1 cellular context compared by ENCODE assay signal in genomic region chr16:66902648-66903543, GRCh38.
TF ChIP-seq lines count a peak whose summit lies in the region.

No MANE protein-coding gene starts in this region.

TF ChIP-seq in HCT116, 20 proteins besides CTCF, POLR2A, EP300 and RAD21 (continued from another document):
- TF ChIP-seq CBX3 (IDR thresholded peaks at IDR 0.05; ENCODE audit: low read depth), result no peak
- TF ChIP-seq REST (IDR thresholded peaks at IDR 0.05; ENCODE audit: low read depth), result no peak
- TF ChIP-seq ATF3 (IDR thresholded peaks at IDR 0.05), result no peak
- TF ChIP-seq JUND (IDR thresholded peaks at IDR 0.05), result no peak
- no peak for TF ChIP-seq MAX (IDR thresholded peaks at IDR 0.05)
- no peak for TF ChIP-seq SP1 (IDR thresholded peaks at IDR 0.05; ENCODE audit: low read depth)
- TF ChIP-seq ZNF274 (IDR thresholded peaks at IDR 0.05; ENCODE audit: low read depth, low read length), result no peak
- no peak for TF ChIP-seq YY1 (IDR thresholded peaks at IDR 0.05; ENCODE audit: extremely low read depth, insufficient replicate concordance, low read depth, low read length)
- TF ChIP-seq EZH2phosphoT487 (IDR thresholded peaks at IDR 0.05; ENCODE audit: borderline replicate concordance), result no peak
- no peak for TF ChIP-seq SRF (IDR thresholded peaks at IDR 0.05; ENCODE audit: low read depth)
- TF ChIP-seq EZH2 (IDR thresholded peaks at IDR 0.05), result no peak
TF ChIP-seq in HCT116: peak in this region for 0.
